In genomic region chr1:207831517-207832327, GRCh38 we compare ENCODE assay signal across 8 cellular contexts.
DNase-seq lines count a peak whose midpoint lies in the region; ATAC-seq and TF ChIP-seq lines count a peak whose summit lies in the region.

No MANE protein-coding gene starts in this region.

- WGBS in sigmoid colon, 2 donors, result 59 to 77% methylated on average over 9 of the region's 9 CpGs

- POLR2A ChIA-PET in CD8-positive, alpha-beta memory T cell (lab: Charles Lee), result interaction anchor here (1.0 kb wide), 2 partner anchors 8 to 9 kb away, joined by 3 to 4 read pairs; no protein-coding TSS in a partner anchor

- H3K36me3 Mint-ChIP-seq in CD8-positive, alpha-beta memory T cell, result peaks cover 0 to 21% (median 3%) of the 10 kb centered on the region in 3 donors
- H3K36me3 Mint-ChIP-seq in IgD-negative memory B cell (no peaks in the 10 kb centered on the region), endothelial cell (ENCODE audit: low read depth, unreplicated experiment) (peaks cover 28% of the 10 kb centered on the region)

- ATAC-seq in GM21381 (IDR thresholded peaks at IDR 0.05; ENCODE audit: unreplicated experiment), result peak; percentile 79

- no peaks in the 10 kb centered on the region for H3K27me3 Mint-ChIP-seq in CD8-positive, alpha-beta memory T cell
- no peaks in the 10 kb centered on the region for H3K27me3 Mint-ChIP-seq in IgD-negative memory B cell
- H3K27me3 Mint-ChIP-seq in endothelial cell (ENCODE audit: unreplicated experiment), result peaks cover 6% of the 10 kb centered on the region

- no peaks in the 10 kb centered on the region for H3K27me3 ChIP-seq in CD8-positive, alpha-beta memory T cell (ENCODE audit: insufficient read depth, low read length, poor library complexity, severe bottlenecking)
- no peaks in the 10 kb centered on the region for H3K27me3 ChIP-seq in sigmoid colon

- peak overlapping the region in 5 of 7 donors; percentile 38 to 75 (median 68) for H3K4me3 Mint-ChIP-seq in CD8-positive, alpha-beta memory T cell
- H3K4me3 Mint-ChIP-seq in IgD-negative memory B cell, result peak overlapping the region in 3 of 4 donors; percentile 22 to 94 (median 84)
- no peak overlapping the region for H3K4me3 Mint-ChIP-seq in endothelial cell (ENCODE audit: unreplicated experiment)

- H3K4me3 ChIP-seq in CD8-positive, alpha-beta memory T cell (ENCODE audit: low read length), result peak overlapping the region; percentile 31
- H3K4me3 ChIP-seq in coronary artery (no peak overlapping the region), sigmoid colon (no peak overlapping the region)

- no peaks in the 10 kb centered on the region for H3K9me3 ChIP-seq in CD8-positive, alpha-beta memory T cell (ENCODE audit: low read length)
- H3K9me3 ChIP-seq in sigmoid colon, result no peaks in the 10 kb centered on the region

- TF ChIP-seq EP300 in sigmoid colon (IDR thresholded peaks at IDR 0.05), result no peak

- peaks cover 9% of the 10 kb centered on the region for H3K36me3 ChIP-seq in CD8-positive, alpha-beta memory T cell (ENCODE audit: insufficient read depth, low read length)
- H3K36me3 ChIP-seq in sigmoid colon, result no peaks in the 10 kb centered on the region

- no peak overlapping the region for H3K27ac ChIP-seq in CD8-positive, alpha-beta memory T cell (ENCODE audit: low read depth, low read length)
- H3K27ac ChIP-seq in coronary artery (peak overlapping the region; percentile 72 to 83), sigmoid colon (peak overlapping the region; percentile 62 to 99 (median 80))

- no peaks in the 10 kb centered on the region for H3K9me3 Mint-ChIP-seq in CD8-positive, alpha-beta memory T cell
- no peaks in the 10 kb centered on the region for H3K9me3 Mint-ChIP-seq in IgD-negative memory B cell
- H3K9me3 Mint-ChIP-seq in endothelial cell (ENCODE audit: unreplicated experiment), result no peaks in the 10 kb centered on the region

- peaks cover 92% of the 10 kb centered on the region for H3K4me1 ChIP-seq in CD8-positive, alpha-beta memory T cell (ENCODE audit: insufficient read depth, low read length)
- peaks cover 0 to 93% (median 76%) of the 10 kb centered on the region in 4 donors for H3K4me1 ChIP-seq in sigmoid colon

- intact Hi-C loops in sigmoid colon (cut with DNase I), result no loop called here

- CTCF ChIA-PET in CD8-positive, alpha-beta memory T cell (lab: Charles Lee), result interaction anchor here (2.1 to 28.2 kb wide), 3 partner anchors 38 to 132 kb away, joined by 6 to 435 read pairs (median 92); no protein-coding TSS in a partner anchor

- H3K27ac Mint-ChIP-seq in CD8-positive, alpha-beta memory T cell, result peak overlapping the region; percentile 73 to 97 (median 93)
- H3K27ac Mint-ChIP-seq in IgD-negative memory B cell (peak overlapping the region; percentile 13 to 89 (median 88)), endothelial cell (ENCODE audit: unreplicated experiment) (no peak overlapping the region)

- H3K4me1 Mint-ChIP-seq in CD8-positive, alpha-beta memory T cell, result peaks cover 84 to 100% (median 97%) of the 10 kb centered on the region in 3 donors
- peaks cover 37 to 69% (median 41%) of the 10 kb centered on the region in 3 donors for H3K4me1 Mint-ChIP-seq in IgD-negative memory B cell
- peaks cover 61% of the 10 kb centered on the region for H3K4me1 Mint-ChIP-seq in endothelial cell (ENCODE audit: unreplicated experiment)

- no peak for TF ChIP-seq POLR2A in sigmoid colon (IDR thresholded peaks at IDR 0.05)

- TF ChIP-seq CTCF in coronary artery (IDR thresholded peaks at IDR 0.05), result no peak
- TF ChIP-seq CTCF in sigmoid colon (IDR thresholded peaks at IDR 0.05), result no peak
- TF ChIP-seq CTCF in endothelial cell (IDR thresholded peaks at IDR 0.05; ENCODE audit: unreplicated experiment), result no peak

- peak in 1 of 5 donors; percentile 41 for DNase-seq in CD8-positive, alpha-beta memory T cell
- DNase-seq in coronary artery (ENCODE audit: low spot score), result no peak
- peak; percentile 61 for DNase-seq in sigmoid colon
- DNase-seq in endothelial cell (ENCODE audit: low spot score), result no peak
- no peak for DNase-seq in AG08396 (ENCODE audit: low spot score)
- DNase-seq in NCI-H1694 treated with DMSO at 0.1 percent for 48 hours (lab: John Stamatoyannopoulos, UW), result no peak
